28 cellular contexts compared by ENCODE assay signal in the genomic region with DNA sequence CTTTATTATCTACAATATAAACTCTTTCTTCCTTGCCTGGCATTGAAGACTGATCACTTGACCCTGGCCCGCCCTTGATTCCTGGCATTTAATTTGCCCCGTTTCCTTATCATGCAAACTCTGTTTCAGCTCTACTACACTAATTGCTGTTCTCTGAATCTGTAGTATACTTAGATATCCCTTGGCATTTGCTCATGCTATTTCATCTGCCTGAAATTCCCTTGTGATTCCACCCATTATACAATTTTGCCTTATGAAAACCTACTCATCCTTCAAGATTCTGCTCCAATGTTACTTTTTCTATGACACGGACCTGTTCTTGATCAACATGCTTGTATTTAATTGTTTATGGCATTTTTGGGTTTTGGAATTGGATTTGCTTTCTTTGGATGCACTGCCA.
"Had no signal": no experiment of that assay in that cellular context is flagged by ENCODE, and none has a peak within 500 bp of the region (broad histone marks: within the 10 kb centered on the region; RNA-seq: fewer than 3 reads in every experiment).

No MANE protein-coding gene starts in this region.

- H3K4me2 ChIP-seq: smooth muscle cell had no signal

- H3K4me3 Mint-ChIP-seq: dendritic cell treated with granulocyte-macrophage colony-stimulating factor and Interleukin-4, amounts not matched to agents 40 ng/mL and 50 ng/mL, for 4 days; endodermal cell; naive thymus-derived CD8-positive, alpha-beta T cell; nephron progenitor cell; stimulated activated effector memory CD8-positive, alpha-beta T cell treated with anti-CD3 and anti-CD28 coated beads, Interleukin-12 subunit alpha, Interleukin-12 subunit beta, amount 100 ng/mL, for 72 hours; type B pancreatic cell had no signal

- H3K27me3 Mint-ChIP-seq: dendritic cell treated with granulocyte-macrophage colony-stimulating factor and Interleukin-4, amounts not matched to agents 40 ng/mL and 50 ng/mL, for 4 days; naive thymus-derived CD8-positive, alpha-beta T cell; type B pancreatic cell had no signal

- H3K27ac Mint-ChIP-seq: dendritic cell treated with granulocyte-macrophage colony-stimulating factor and Interleukin-4, amounts not matched to agents 40 ng/mL and 50 ng/mL, for 4 days; endodermal cell; naive thymus-derived CD8-positive, alpha-beta T cell; nephron progenitor cell; stimulated activated effector memory CD8-positive, alpha-beta T cell treated with anti-CD3 and anti-CD28 coated beads, Interleukin-12 subunit alpha, Interleukin-12 subunit beta, amount 100 ng/mL, for 72 hours; type B pancreatic cell had no signal

- DNase-seq: effector CD8-positive, alpha-beta T cell; endodermal cell; foreskin fibroblast; gastrocnemius medialis; head of caudate nucleus; left ventricle myocardium superior; lower lobe of right lung; naive thymus-derived CD8-positive, alpha-beta T cell; nephron progenitor cell; nucleus accumbens; stimulated activated CD4-positive, alpha-beta T cell treated with anti-CD3 and anti-CD28 coated beads, Interleukin-12 subunit alpha, Interleukin-12 subunit beta, amount 100 ng/mL, for 4 hours; stimulated activated CD4-positive, alpha-beta T cell treated with anti-CD3 and anti-CD28 coated beads, Interleukin-1b, Interleukin-23, amount 100 ng/mL, for 48 hours; stimulated activated CD4-positive, alpha-beta T cell treated with anti-CD3 and anti-CD28 coated beads, Interleukin-4, amount 100 ng/mL, for 1 hour; stimulated activated naive CD4-positive, alpha-beta T cell treated with Interleukin-2 at 50 U/mL for 16 hours; stomach; testis; tibial artery had no signal

- H3K27me3 ChIP-seq: gastrocnemius medialis, right atrium auricular region, stomach, testis, tibial artery had no signal

- ATAC-seq: esophagus mucosa; gastrocnemius medialis; left ventricle myocardium superior; lower lobe of right lung; naive thymus-derived CD8-positive, alpha-beta T cell; sciatic nerve; stimulated activated effector memory CD8-positive, alpha-beta T cell treated with anti-CD3 and anti-CD28 coated beads, Interleukin-12 subunit alpha, Interleukin-12 subunit beta, amount 100 ng/mL, for 72 hours had no signal

- H3K4me1 Mint-ChIP-seq: endodermal cell; naive thymus-derived CD8-positive, alpha-beta T cell; nephron progenitor cell; stimulated activated effector memory CD8-positive, alpha-beta T cell treated with anti-CD3 and anti-CD28 coated beads, Interleukin-12 subunit alpha, Interleukin-12 subunit beta, amount 100 ng/mL, for 72 hours had no signal

- H3K36me3 ChIP-seq: gastrocnemius medialis, lower lobe of right lung, prostate gland, right atrium auricular region, stomach, tibial artery had no signal

- H3K36me3 Mint-ChIP-seq: stimulated activated effector memory CD8-positive, alpha-beta T cell treated with anti-CD3 and anti-CD28 coated beads, Interleukin-12 subunit alpha, Interleukin-12 subunit beta, amount 100 ng/mL, for 72 hours had no signal

- H3K27ac ChIP-seq: epithelial cell of prostate, gastrocnemius medialis, lower lobe of right lung, prostate gland, right atrium auricular region, stomach, testis, tibial artery had no signal

- H3K9me3 ChIP-seq: gastrocnemius medialis, lower lobe of right lung, prostate gland, right atrium auricular region, stomach, testis, tibial artery had no signal

- FAIRE-seq: keratinocyte, urothelium cell line had no signal

- H3K4me1 ChIP-seq: gastrocnemius medialis, lower lobe of right lung, prostate gland, right atrium auricular region, stomach, testis, tibial artery had no signal

- H3K4me3 ChIP-seq: gastrocnemius medialis, lower lobe of right lung, prostate gland, right atrium auricular region, smooth muscle cell, stomach, testis, tibial artery had no signal
